In the genomic region with DNA sequence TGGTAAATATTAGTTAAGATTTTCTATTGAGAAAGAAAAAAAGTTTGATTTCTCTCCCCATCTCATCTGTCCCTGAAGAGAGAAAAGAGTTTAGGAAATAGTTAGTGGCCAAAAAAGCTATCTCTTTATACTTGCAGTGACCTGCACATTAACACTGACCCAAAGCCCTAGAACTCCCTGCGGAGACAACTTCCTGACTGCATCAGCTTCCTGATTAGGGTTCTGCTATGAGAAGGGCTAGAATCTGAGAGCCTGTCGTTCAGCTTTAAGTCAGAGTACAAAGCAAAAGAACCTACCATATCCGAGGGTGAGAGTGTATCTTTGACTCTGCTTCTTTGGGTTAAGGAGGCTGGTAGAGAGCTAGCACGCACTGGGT, we compare ENCODE assay signal across 10 cellular contexts. TPM values are rescaled to one million over a fixed set of nuclear protein-coding genes. Genes with fewer than 3 reads are reported as not detected.
A peak's percentile ranks its signal among the peaks of the same experiment; 100 is the strongest.
DNase-seq lines count a peak whose midpoint lies in the region; ATAC-seq and TF ChIP-seq lines count a peak whose summit lies in the region.
"Had no signal": no experiment of that assay in that cellular context is flagged by ENCODE, and none has a peak within 500 bp of the region (broad histone marks: within the 10 kb centered on the region; RNA-seq: fewer than 3 reads in every experiment).

No MANE protein-coding gene starts in this region.

- DNase-seq in RWPE2 (ENCODE audit: low spot score) (no peak), esophagus muscularis mucosa (ENCODE audit: extremely low spot score) (no peak), nephron progenitor cell (no peak), NAMALWA (ENCODE audit: low spot score) (no peak), cortex of kidney (lab: John Stamatoyannopoulos, UW) (no peak), DMS153 treated with DMSO at 0.1 percent for 48 hours (lab: John Stamatoyannopoulos, UW; ENCODE audit: unreplicated experiment) (no peak)
- DNase-seq: activated naive CD8-positive, alpha-beta T cell treated with anti-CD3 and anti-CD28 coated beads, Interleukin-2, amount 50 U/mL, for 24 hours had no signal

- H3K4me1 ChIP-seq in ACC112 (ENCODE audit: control insufficient read depth, insufficient read depth, low read length, unreplicated experiment) (peaks cover 26% of the 10 kb centered on the region), RWPE2 (ENCODE audit: insufficient read depth, poor library complexity, severe bottlenecking) (peaks cover 14% of the 10 kb centered on the region), esophagus muscularis mucosa (peaks cover 32 to 52% (median 44%) of the 10 kb centered on the region in 4 donors)

- H3K9me3 Mint-ChIP-seq in nephron progenitor cell = no peaks in the 10 kb centered on the region
- H3K9me3 Mint-ChIP-seq: activated naive CD8-positive, alpha-beta T cell treated with anti-CD3 and anti-CD28 coated beads, Interleukin-2, amount 50 U/mL, for 24 hours had no signal

- no peak for TF ChIP-seq EP300 in esophagus muscularis mucosa (IDR thresholded peaks at IDR 0.05)

- H3K9me3 ChIP-seq in RWPE2 (ENCODE audit: severe bottlenecking) (no peaks in the 10 kb centered on the region), esophagus muscularis mucosa (no peaks in the 10 kb centered on the region)

- peak overlapping the region; percentile 59 for H3K27ac ChIP-seq in ACC112 (ENCODE audit: low read depth, low read length)
- H3K27ac ChIP-seq in RWPE2 (ENCODE audit: poor library complexity, severe bottlenecking) = peak overlapping the region; percentile 35
- peak overlapping the region; percentile 55 to 74 (median 72) for H3K27ac ChIP-seq in esophagus muscularis mucosa (replicated peaks in 1 of 4)

- intact Hi-C loops in esophagus muscularis mucosa (cut with DNase I) = no loop called here

- ATAC-seq in RWPE2 (ENCODE audit: low read depth) (peak; percentile 48), GM18861 (IDR thresholded peaks at IDR 0.05; ENCODE audit: unreplicated experiment) (no peak)
- ATAC-seq: activated naive CD8-positive, alpha-beta T cell treated with anti-CD3 and anti-CD28 coated beads, Interleukin-2, amount 50 U/mL, for 24 hours had no signal

- no peaks in the 10 kb centered on the region for H3K79me2 ChIP-seq in ACC112 (ENCODE audit: control insufficient read depth, insufficient read depth, low read length, unreplicated experiment)

- H3K27me3 ChIP-seq in ACC112 (ENCODE audit: insufficient read depth, low read length) = no peaks in the 10 kb centered on the region
- H3K27me3 ChIP-seq in RWPE2 (ENCODE audit: insufficient read depth, poor library complexity, severe bottlenecking) = no peaks in the 10 kb centered on the region
- H3K27me3 ChIP-seq in esophagus muscularis mucosa = no peaks in the 10 kb centered on the region

- H3K27me3 Mint-ChIP-seq in nephron progenitor cell (ENCODE audit: low read depth, poor library complexity) = no peaks in the 10 kb centered on the region
- H3K27me3 Mint-ChIP-seq: activated naive CD8-positive, alpha-beta T cell treated with anti-CD3 and anti-CD28 coated beads, Interleukin-2, amount 50 U/mL, for 24 hours; B cell had no signal

- H3K4me1 Mint-ChIP-seq in nephron progenitor cell = peaks cover 21% of the 10 kb centered on the region

- WGBS in esophagus muscularis mucosa = 31% methylated on average over 4 of the region's 4 CpGs

- H3K36me3 Mint-ChIP-seq in nephron progenitor cell (ENCODE audit: low read depth) = peaks cover 12% of the 10 kb centered on the region

- peak overlapping the region; percentile 45 for H2AFZ ChIP-seq in ACC112 (ENCODE audit: low read length, unreplicated experiment)

- H3K27ac Mint-ChIP-seq in nephron progenitor cell = peak overlapping the region; percentile 66
- H3K27ac Mint-ChIP-seq: activated naive CD8-positive, alpha-beta T cell treated with anti-CD3 and anti-CD28 coated beads, Interleukin-2, amount 50 U/mL, for 24 hours; B cell had no signal

- H3K4me3 ChIP-seq in ACC112 (ENCODE audit: low read depth, low read length) (peak overlapping the region; percentile 45), RWPE2 (ENCODE audit: severe bottlenecking) (no peak overlapping the region), esophagus muscularis mucosa (peak overlapping the region; percentile 20 to 27 (median 22))

- H3K36me3 ChIP-seq in ACC112 (ENCODE audit: insufficient read depth, low read length) (no peaks in the 10 kb centered on the region), RWPE2 (ENCODE audit: low read depth) (no peaks in the 10 kb centered on the region), esophagus muscularis mucosa (peaks cover 0 to 57% (median 36%) of the 10 kb centered on the region in 4 donors)

- no peak for TF ChIP-seq CTCF in RWPE2 (IDR thresholded peaks at IDR 0.05; ENCODE audit: poor library complexity, severe bottlenecking)
- no peak for TF ChIP-seq CTCF in esophagus muscularis mucosa (IDR thresholded peaks at IDR 0.05)
- no peak for TF ChIP-seq CTCF in nephron progenitor cell (IDR thresholded peaks at IDR 0.05)

- no peak overlapping the region for H3K4me3 Mint-ChIP-seq in nephron progenitor cell
- H3K4me3 Mint-ChIP-seq: activated naive CD8-positive, alpha-beta T cell treated with anti-CD3 and anti-CD28 coated beads, Interleukin-2, amount 50 U/mL, for 24 hours; B cell had no signal

- no peak for TF ChIP-seq POLR2A in esophagus muscularis mucosa (IDR thresholded peaks at IDR 0.05; ENCODE audit: low read depth)

RNA-seq across cellular contexts. Expression of gene LIMD2, which starts 24.7 kb away (rescaled TPM):
- total RNA-seq in esophagus muscularis mucosa = 10 to 100 TPM in 2 of 4 donors, 1 to 10 TPM in 2; 3.1 to 14.9 (median 8.0) TPM

RNA-seq across cellular contexts. Expression of gene MAP3K3, which starts 53.0 kb away (rescaled TPM):
- total RNA-seq in esophagus muscularis mucosa = 100 to 1,000 TPM in 1 of 4 donors, 10 to 100 TPM in 3; 67.7 to 132 (median 86.6) TPM
